Comparison of ENCODE assay signal across 8 cellular contexts in genomic region chr22:42560781-42561180, GRCh38. TPM values are rescaled to one million over a fixed set of nuclear protein-coding genes. Genes with fewer than 3 reads are reported as not detected.
A peak's percentile ranks its signal among the peaks of the same experiment; 100 is the strongest.
DNase-seq lines count a peak whose midpoint lies in the region; ATAC-seq, FAIRE-seq and TF ChIP-seq lines count a peak whose summit lies in the region.

No MANE protein-coding gene starts in this region.

- FAIRE-seq in GM12892 (lab: Jason Lieb, UNC): no peak

- no peaks in the 10 kb centered on the region for H3K27me3 Mint-ChIP-seq in Caco-2 (ENCODE audit: insufficient read depth, unreplicated experiment)
- no peaks in the 10 kb centered on the region for H3K27me3 Mint-ChIP-seq in IgD-negative memory B cell
- H3K27me3 Mint-ChIP-seq in brain: no peaks in the 10 kb centered on the region

- H3K4me1 Mint-ChIP-seq in Caco-2 (ENCODE audit: low read depth, unreplicated experiment): peaks cover 16% of the 10 kb centered on the region
- peaks cover 11 to 15% (median 12%) of the 10 kb centered on the region in 3 donors for H3K4me1 Mint-ChIP-seq in IgD-negative memory B cell
- no peaks in the 10 kb centered on the region for H3K4me1 Mint-ChIP-seq in brain

- no peaks in the 10 kb centered on the region for H3K27me3 ChIP-seq in Caco-2 (replicated peaks; ENCODE audit: control insufficient read depth, insufficient read depth, low read length)

- H3K9me3 ChIP-seq in Caco-2: no peaks in the 10 kb centered on the region

- H3K9me3 Mint-ChIP-seq in Caco-2 (ENCODE audit: unreplicated experiment): no peaks in the 10 kb centered on the region
- H3K9me3 Mint-ChIP-seq in IgD-negative memory B cell: no peaks in the 10 kb centered on the region
- H3K9me3 Mint-ChIP-seq in brain: no peaks in the 10 kb centered on the region

- H3K36me3 Mint-ChIP-seq in Caco-2 (ENCODE audit: insufficient read depth, unreplicated experiment): peaks cover 12% of the 10 kb centered on the region
- H3K36me3 Mint-ChIP-seq in IgD-negative memory B cell: no peaks in the 10 kb centered on the region
- H3K36me3 Mint-ChIP-seq in brain: peaks cover 23% of the 10 kb centered on the region

- intact Hi-C loops in Caco-2 (cut with micrococcal nuclease; ENCODE audit: unreplicated experiment): no loop called here

- H3K4me1 ChIP-seq in Caco-2: peaks cover 14% of the 10 kb centered on the region; the same call in 1 of the 2 replicates

- no peak overlapping the region for H3K4me3 Mint-ChIP-seq in Caco-2 (ENCODE audit: unreplicated experiment)
- H3K4me3 Mint-ChIP-seq in IgD-negative memory B cell: no peak overlapping the region
- no peak overlapping the region for H3K4me3 Mint-ChIP-seq in brain

- CTCF ChIA-PET in Caco-2 (lab: Charles Lee): interaction anchor here (0.5 to 1.3 kb wide), 3 partner anchors 11 to 128 kb away, joined by 3 to 5 read pairs (median 5); no protein-coding TSS in a partner anchor

- no TSS peak for BruUV-seq in Caco-2 (replicated peaks; lab: Mats Ljungman, UMichigan)

- no peak for DNase-seq in Caco-2
- DNase-seq in lung microvascular endothelial cell (ENCODE audit: low read depth in 2 of 2): peak; percentile 47 to 57
- no peak for DNase-seq in GM12892 (ENCODE audit: insufficient read length)

- H3K27ac Mint-ChIP-seq in Caco-2 (ENCODE audit: unreplicated experiment): no peak overlapping the region
- peak overlapping the region in 2 of 3 donors; percentile 30 to 71 for H3K27ac Mint-ChIP-seq in IgD-negative memory B cell
- H3K27ac Mint-ChIP-seq in brain: peak overlapping the region in 2 of 5 experiments; percentile 34 to 39

- no peaks in the 10 kb centered on the region for H3K36me3 ChIP-seq in Caco-2 (ENCODE audit: control insufficient read depth, insufficient read depth, low read length)

- no peak for TF ChIP-seq POLR2A in GM12892 (IDR thresholded peaks at IDR 0.05; ENCODE audit: low read depth, low read length)

- H3K4me3 ChIP-seq in Caco-2 (ENCODE audit: low read depth, low read length): no peak overlapping the region

- POLR2A ChIA-PET in Caco-2 (lab: Charles Lee): no interaction called here

- TF ChIP-seq CTCF in Caco-2 (IDR thresholded peaks at IDR 0.05; ENCODE audit: insufficient read depth in 1 of 2, low read depth in 1 of 2, low read length in 1 of 2, severe bottlenecking in 1 of 2, unreplicated experiment in 1 of 2): peak; percentile 39 to 44
- TF ChIP-seq CTCF in brain (conservative IDR thresholded peaks at IDR 0.05): peak; percentile 27 to 61

- ATAC-seq in GM21423 (IDR thresholded peaks at IDR 0.05; ENCODE audit: unreplicated experiment): no peak
- no peak for ATAC-seq in GM18502 (IDR thresholded peaks at IDR 0.05; ENCODE audit: poor library complexity, unreplicated experiment)
- ATAC-seq in HG03280 (IDR thresholded peaks at IDR 0.05; ENCODE audit: unreplicated experiment): no peak

RNA-seq across cellular contexts. Expression of gene SERHL2, which starts 7.0 kb away (rescaled TPM):
- 0.61 and 0.72 TPM in 2 replicates for total RNA-seq in Caco-2 (2022)
- polyA plus RNA-seq in IgD-negative memory B cell: 4.5 TPM
- 2.0 TPM for polyA plus RNA-seq in brain (ENCODE audit: insufficient read depth, low read depth, low replicate concordance)
- 3.3 and 3.8 TPM in 2 replicates for total RNA-seq in lung microvascular endothelial cell
- polyA plus RNA-seq in GM12892 (2012; ENCODE audit: missing spikeins): 1.7 TPM

RNA-seq across cellular contexts. Expression of gene RRP7A, which starts 41.2 kb away (rescaled TPM):
- total RNA-seq in Caco-2 (2022) (72.2 and 75.2 TPM in 2 replicates), lung microvascular endothelial cell (24.4 and 27.2 TPM in 2 replicates)
- polyA plus RNA-seq in IgD-negative memory B cell (74.7 TPM), brain (ENCODE audit: insufficient read depth, low read depth, low replicate concordance) (51.7 TPM)
- 35.3 TPM for polyA plus RNA-seq in GM12892 (2012; ENCODE audit: missing spikeins)

RNA-seq across cellular contexts. Expression of gene POLDIP3, which starts 53.9 kb away (rescaled TPM):
- total RNA-seq in Caco-2 (2022): 70.0 and 70.8 TPM in 2 replicates
- 78.2 TPM for polyA plus RNA-seq in IgD-negative memory B cell
- 114 TPM for polyA plus RNA-seq in brain (ENCODE audit: insufficient read depth, low read depth, low replicate concordance)
- 18.7 and 20.6 TPM in 2 replicates for total RNA-seq in lung microvascular endothelial cell
- 40.0 TPM for polyA plus RNA-seq in GM12892 (2012; ENCODE audit: missing spikeins)

Comparison
In these comparisons a context has a peak if more than half of its experiments do, and no peak if none do; other contexts are left out.
1. DNase-seq: peak in lung microvascular endothelial cell (2 of 2); none in Caco-2 (0 of 2) and GM12892 (single experiment).